Comparison of ENCODE assay signal across 9 cellular contexts in the genomic region with DNA sequence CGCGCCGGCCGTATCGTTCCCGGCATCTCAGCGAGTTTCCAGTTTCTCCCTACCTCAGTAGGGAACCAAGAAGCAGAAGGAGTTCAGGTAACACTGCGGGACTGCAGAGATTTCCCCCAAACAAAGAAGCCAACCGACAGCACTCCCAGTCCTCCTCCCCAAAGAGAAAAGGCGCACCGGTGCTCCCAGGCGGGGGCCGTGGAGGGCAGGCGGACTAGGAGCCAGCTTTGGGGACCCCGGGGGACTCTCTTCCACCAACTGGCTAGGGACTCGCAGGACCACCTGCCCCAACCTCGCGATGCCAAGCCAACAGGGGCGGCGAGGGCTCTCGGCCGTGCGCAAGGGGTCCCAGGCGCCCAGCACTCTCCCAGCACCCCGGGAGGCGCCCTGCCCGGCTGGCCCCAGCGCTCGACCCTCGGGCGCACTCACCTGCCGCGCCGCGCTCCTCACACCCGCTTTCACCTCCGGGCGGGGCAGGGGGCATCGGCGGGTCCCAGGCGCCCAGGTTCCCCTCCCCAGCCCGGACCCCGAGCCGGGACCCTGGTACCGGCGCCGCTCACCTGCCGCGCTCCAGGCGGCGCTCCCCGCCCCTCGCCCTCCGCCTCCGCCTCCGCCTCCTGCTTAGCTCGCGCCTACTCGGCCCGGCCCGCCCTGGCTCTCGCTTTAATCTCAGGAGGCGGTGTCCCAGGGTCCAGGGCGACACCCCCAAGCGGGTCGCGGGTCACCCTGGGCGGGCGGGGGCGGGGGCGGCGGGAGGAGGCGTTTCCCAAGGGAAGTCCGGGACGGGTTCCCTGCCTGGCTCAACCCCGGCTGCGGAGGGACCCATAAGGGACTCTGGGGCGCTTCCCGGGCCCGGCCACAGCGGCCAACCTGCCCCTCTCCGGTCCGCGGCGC. TPM values are rescaled to one million over a fixed set of nuclear protein-coding genes. Genes with fewer than 3 reads are reported as not detected.
A peak's percentile ranks its signal among the peaks of the same experiment; 100 is the strongest.
DNase-seq lines count a peak whose midpoint lies in the region; ATAC-seq and TF ChIP-seq lines count a peak whose summit lies in the region.
"Had no signal": no experiment of that assay in that cellular context is flagged by ENCODE, and none has a peak within 500 bp of the region (broad histone marks: within the 10 kb centered on the region; RNA-seq: fewer than 3 reads in every experiment).

A gene (minus strand): TSS at position 638 of the 894 bp plus-strand sequence. CDS start 10,025 bp downstream, outside the sequence.

- H3K4me1 ChIP-seq in right lobe of liver: peaks cover 0 to 28% (median 11%) of the 10 kb centered on the region in 4 donors
- peaks cover 45 to 58% of the 10 kb centered on the region in 2 donors for H3K4me1 ChIP-seq in thyroid gland

- H3K9me3 ChIP-seq in right lobe of liver (no peaks in the 10 kb centered on the region), thyroid gland (no peaks in the 10 kb centered on the region)

- TF ChIP-seq CTCF in right lobe of liver (IDR thresholded peaks at IDR 0.05): peak in 1 of 4 donors; percentile 9
- no peak for TF ChIP-seq CTCF in thyroid gland (IDR thresholded peaks at IDR 0.05)

- no CpG with 5 or more reads among the region's 85 CpGs for WGBS in right lobe of liver (ENCODE audit: insufficient coverage, low coverage, low lambda C conversion rate, missing lambda C conversion rate)
- 0% methylated on average over 5 to 23 of the region's 85 CpGs for WGBS in thyroid gland, 2 donors

- TF ChIP-seq POLR2A in right lobe of liver (IDR thresholded peaks at IDR 0.05) (peak; percentile 72), thyroid gland (IDR thresholded peaks at IDR 0.05) (peak; percentile 60 to 89)

- H3K27ac ChIP-seq in right lobe of liver (peak within 1 kb of the TSS; percentile 79 to 89 (median 88)), thyroid gland (peak within 1 kb of the TSS; percentile 36 to 82 (median 75))

- H3K36me3 ChIP-seq in right lobe of liver (no peaks in the 10 kb centered on the region), thyroid gland (no peaks in the 10 kb centered on the region)

- H3K27me3 ChIP-seq in right lobe of liver (no peaks in the 10 kb centered on the region), thyroid gland (no peaks in the 10 kb centered on the region)

- DNase-seq in NCI-H1417 (lab: John Stamatoyannopoulos, UW) (peak; percentile 3 to 49 (median 44)), NCI-H1417 treated with DMSO at 0.1 percent for 48 hours (lab: John Stamatoyannopoulos, UW) (no peak), ecto neural progenitor cell (ENCODE audit: low spot score) (peak; percentile 74), right lobe of liver (peak; percentile 90 to 93 (median 93)), thyroid gland (peak; percentile 82), NCI-H1694 (lab: John Stamatoyannopoulos, UW) (no peak)
- DNase-seq: anterior cingulate cortex had no signal

- H3K4me3 ChIP-seq in right lobe of liver: peak within 1 kb of the TSS; percentile 47 to 85 (median 82)
- peak within 1 kb of the TSS; percentile 48 to 71 (median 66) for H3K4me3 ChIP-seq in thyroid gland (replicated peaks in 1 of 3)

- intact Hi-C loops in right lobe of liver (cut with DNase I): no loop called here
- intact Hi-C loops in thyroid gland (cut with DNase I): no loop called here

- ATAC-seq in right lobe of liver (peak; percentile 74 to 90 (median 82)), HG02981 (IDR thresholded peaks at IDR 0.05; ENCODE audit: unreplicated experiment) (no peak), HG02870 (IDR thresholded peaks at IDR 0.05; ENCODE audit: unreplicated experiment) (no peak)

RNA-seq across cellular contexts. Expression of the gene that starts here (rescaled TPM):
- total RNA-seq in right lobe of liver (10 to 100 TPM; 19.3 to 53.7 (median 20.8) TPM), thyroid gland (10 to 100 TPM; 14.2 to 47.3 (median 15.6) TPM)

Comparison
In these comparisons a context has a peak if more than half of its experiments do, and no peak if none do; other contexts are left out.
1. DNase-seq: peak in NCI-H1417 (3 of 3), ecto neural progenitor cell (single experiment), right lobe of liver (3 of 3) and thyroid gland (2 of 2); none in NCI-H1417 treated with DMSO at 0.1 percent for 48 hours (single experiment) and NCI-H1694 (single experiment).
2. ATAC-seq: peak in right lobe of liver (4 of 4); none in HG02981 (single experiment) and HG02870 (single experiment).